1 cellular context compared by ENCODE assay signal in genomic region chr11:33668951-33669596, GRCh38.
TF ChIP-seq lines count a peak whose summit lies in the region.

No MANE protein-coding gene starts in this region.

TF ChIP-seq in H1, 55 proteins besides CTCF, POLR2A, EP300 and RAD21:
- TF ChIP-seq BACH1 (IDR thresholded peaks at IDR 0.05; ENCODE audit: low read length) (no peak), EZH2 (IDR thresholded peaks at IDR 0.05; ENCODE audit: low read depth, low read length, severe bottlenecking) (no peak), ASH2L (IDR thresholded peaks at IDR 0.05; ENCODE audit: low read length) (peak; percentile 16)
